In the genomic region with DNA sequence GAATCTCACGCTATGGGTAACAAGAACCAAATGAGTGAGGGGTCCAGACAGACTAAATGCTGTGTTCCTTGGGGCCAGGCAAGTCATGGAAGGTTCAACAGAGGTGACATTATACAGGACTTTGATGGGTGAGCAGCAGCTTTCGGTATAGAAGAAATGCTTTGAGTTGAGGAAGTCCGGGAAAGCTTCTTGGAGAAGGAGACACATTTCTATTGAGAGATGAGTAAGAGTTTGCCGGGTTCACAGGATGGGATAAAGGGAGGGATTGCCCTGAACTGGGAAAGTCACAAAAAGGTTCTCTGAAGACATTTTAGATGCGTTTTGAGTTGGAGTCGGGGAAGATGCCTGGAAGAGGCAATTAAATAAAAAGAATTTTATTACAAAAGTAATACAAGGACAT, we compare ENCODE assay signal across 9 cellular contexts. TPM values are rescaled to one million over a fixed set of nuclear protein-coding genes. Genes with fewer than 3 reads are reported as not detected.
DNase-seq lines count a peak whose midpoint lies in the region; ATAC-seq, FAIRE-seq and TF ChIP-seq lines count a peak whose summit lies in the region.
"Had no signal": no experiment of that assay in that cellular context is flagged by ENCODE, and none has a peak within 500 bp of the region (broad histone marks: within the 10 kb centered on the region; RNA-seq: fewer than 3 reads in every experiment).

No MANE protein-coding gene starts in this region.

- TF ChIP-seq CTCF in kidney (IDR thresholded peaks at IDR 0.05; ENCODE audit: borderline replicate concordance, extremely low read depth, insufficient read depth) = no peak

- no peak for ATAC-seq in activated naive CD4-positive, alpha-beta T cell treated with anti-CD3 and anti-CD28 coated beads, Interleukin-2, amount 50 U/mL, for 72 hours
- no peak for ATAC-seq in sciatic nerve

- H3K27me3 ChIP-seq in subcutaneous abdominal adipose tissue (ENCODE audit: control insufficient read depth in 5 of 5, insufficient read depth in 4 of 5, low read length in 5 of 5) = no peaks in the 10 kb centered on the region

- H3K9ac ChIP-seq in kidney (ENCODE audit: low read length in 2 of 2) (peak overlapping the region; percentile 75 to 92), subcutaneous abdominal adipose tissue (ENCODE audit: low read length in 5 of 5) (peak overlapping the region in 2 of 5 donors; percentile 58 to 72)

- H3K27ac ChIP-seq in kidney (ENCODE audit: low read depth in 2 of 2, low read length in 2 of 2) (no peak overlapping the region), subcutaneous abdominal adipose tissue (ENCODE audit: low read depth, low read length) (no peak overlapping the region)
- H3K27ac ChIP-seq: 22Rv1 had no signal

- no peaks in the 10 kb centered on the region for H3K36me3 ChIP-seq in kidney (ENCODE audit: control insufficient read depth in 1 of 2, insufficient read depth in 2 of 2, low read length in 2 of 2)
- H3K36me3 ChIP-seq in subcutaneous abdominal adipose tissue (ENCODE audit: control insufficient read depth in 5 of 5, insufficient read depth in 5 of 5, low read length in 5 of 5) = no peaks in the 10 kb centered on the region

- no peaks in the 10 kb centered on the region for H3K9me3 Mint-ChIP-seq in T-helper 1 cell treated with Interleukin-12 subunit alpha and Interleukin-12 subunit beta and Interleukin-4 antibody, amounts not matched to agents 30 μg/mL and 1 μg/mL, for 36 hours
- H3K9me3 Mint-ChIP-seq in activated naive CD4-positive, alpha-beta T cell treated with anti-CD3 and anti-CD28 coated beads, Interleukin-2, amount 50 U/mL, for 72 hours = no peaks in the 10 kb centered on the region

- no peaks in the 10 kb centered on the region for H3K9me3 ChIP-seq in kidney (ENCODE audit: control insufficient read depth in 1 of 2, low read length in 2 of 2)
- no peaks in the 10 kb centered on the region for H3K9me3 ChIP-seq in subcutaneous abdominal adipose tissue (ENCODE audit: control insufficient read depth in 5 of 5, low read length in 5 of 5)

- peaks cover 12% of the 10 kb centered on the region in 2 donors for H3K4me1 ChIP-seq in kidney (ENCODE audit: control insufficient read depth in 1 of 2, insufficient read depth in 1 of 2, low read depth in 1 of 2, low read length in 2 of 2)
- H3K4me1 ChIP-seq in subcutaneous abdominal adipose tissue (ENCODE audit: control insufficient read depth in 5 of 5, insufficient read depth in 5 of 5, low read length in 5 of 5) = peaks cover 3 to 22% (median 19%) of the 10 kb centered on the region in 5 donors

- no peaks in the 10 kb centered on the region for H3K36me3 Mint-ChIP-seq in T-helper 1 cell treated with Interleukin-12 subunit alpha and Interleukin-12 subunit beta and Interleukin-4 antibody, amounts not matched to agents 30 μg/mL and 1 μg/mL, for 36 hours (ENCODE audit: low read depth)
- no peaks in the 10 kb centered on the region for H3K36me3 Mint-ChIP-seq in activated naive CD4-positive, alpha-beta T cell treated with anti-CD3 and anti-CD28 coated beads, Interleukin-2, amount 50 U/mL, for 72 hours

- H3K27ac Mint-ChIP-seq in T-helper 1 cell treated with Interleukin-12 subunit alpha and Interleukin-12 subunit beta and Interleukin-4 antibody, amounts not matched to agents 30 μg/mL and 1 μg/mL, for 36 hours = no peak overlapping the region
- peak overlapping the region; percentile 46 to 56 for H3K27ac Mint-ChIP-seq in activated naive CD4-positive, alpha-beta T cell treated with anti-CD3 and anti-CD28 coated beads, Interleukin-2, amount 50 U/mL, for 72 hours

- H3K4me1 Mint-ChIP-seq in T-helper 1 cell treated with Interleukin-12 subunit alpha and Interleukin-12 subunit beta and Interleukin-4 antibody, amounts not matched to agents 30 μg/mL and 1 μg/mL, for 36 hours (ENCODE audit: low read depth) = peaks cover 24% of the 10 kb centered on the region

- DNase-seq in T-helper 1 cell (no peak), kidney (no peak), NCI-H69 (lab: John Stamatoyannopoulos, UW) (no peak), sciatic nerve (ENCODE audit: low spot score) (no peak), NCI-H2196 (lab: John Stamatoyannopoulos, UW; ENCODE audit: unreplicated experiment) (no peak)
- DNase-seq in activated naive CD4-positive, alpha-beta T cell treated with anti-CD3 and anti-CD28 coated beads, Interleukin-2, amount 50 U/mL, for 72 hours (ENCODE audit: low spot score in 2 of 2) = no peak

- no peak for FAIRE-seq in kidney (lab: Jason Lieb, UNC)

- peaks cover 20% of the 10 kb centered on the region for H3K27me3 Mint-ChIP-seq in T-helper 1 cell treated with Interleukin-12 subunit alpha and Interleukin-12 subunit beta and Interleukin-4 antibody, amounts not matched to agents 30 μg/mL and 1 μg/mL, for 36 hours (ENCODE audit: low read depth)

- peak overlapping the region; percentile 80 for H3K4me3 Mint-ChIP-seq in T-helper 1 cell treated with Interleukin-12 subunit alpha and Interleukin-12 subunit beta and Interleukin-4 antibody, amounts not matched to agents 30 μg/mL and 1 μg/mL, for 36 hours

- H3K4me3 ChIP-seq in kidney (ENCODE audit: low read length in 2 of 2) = peak overlapping the region; percentile 86 to 95
- H3K4me3 ChIP-seq in subcutaneous abdominal adipose tissue (ENCODE audit: low read depth in 1 of 5, low read length in 5 of 5) = peak overlapping the region; percentile 71 to 92 (median 83)

- intact Hi-C loops in kidney (cut with DNase I) (no loop called here), sciatic nerve (cut with DNase I) (no loop called here)

RNA-seq across cellular contexts. Expression of gene AZIN2, which starts 0.6 kb away (rescaled TPM):
- total RNA-seq in activated naive CD4-positive, alpha-beta T cell treated with anti-CD3 and anti-CD28 coated beads, Interleukin-2, amount 50 U/mL, for 72 hours = 1 to 10 TPM; 1.2 to 2.1 TPM
- 4.9 TPM for total RNA-seq in kidney
- polyA plus RNA-seq in kidney (ENCODE audit: insufficient read depth, low read depth, low replicate concordance) = 7.5 TPM
- 12.4 TPM for total RNA-seq in sciatic nerve

RNA-seq across cellular contexts. Expression of gene AK2, which starts 43.7 kb away (rescaled TPM):
- total RNA-seq in activated naive CD4-positive, alpha-beta T cell treated with anti-CD3 and anti-CD28 coated beads, Interleukin-2, amount 50 U/mL, for 72 hours = 100 to 1,000 TPM; 257 to 425 TPM
- 172 TPM for total RNA-seq in kidney
- 334 TPM for polyA plus RNA-seq in kidney (ENCODE audit: insufficient read depth, low read depth, low replicate concordance)
- 111 TPM for total RNA-seq in sciatic nerve
